1 cellular context compared by ENCODE assay signal in genomic region chr2:74513605-74514367, GRCh38.
TF ChIP-seq lines count a peak whose summit lies in the region.

No MANE protein-coding gene starts in this region.

TF ChIP-seq in IMR-90, 13 proteins besides CTCF, POLR2A, EP300 and RAD21 (continued from another document):
- TF ChIP-seq ELK1 (IDR thresholded peaks at IDR 0.05; ENCODE audit: borderline replicate concordance, low read depth, low read length) (no peak), RFX5 (IDR thresholded peaks at IDR 0.05; ENCODE audit: low read depth, low read length) (no peak), CHD1 (IDR thresholded peaks at IDR 0.05; ENCODE audit: low read depth, low read length) (no peak), FOS (IDR thresholded peaks at IDR 0.05; ENCODE audit: low read depth, low read length) (no peak), MXI1 (IDR thresholded peaks at IDR 0.05; ENCODE audit: borderline replicate concordance, low read depth, low read length) (no peak), SMC3 (IDR thresholded peaks at IDR 0.05; ENCODE audit: low read depth, low read length) (no peak), CEBPB (IDR thresholded peaks at IDR 0.05; ENCODE audit: low read depth, low read length) (no peak), BHLHE40 (IDR thresholded peaks at IDR 0.05; ENCODE audit: low read depth, low read length) (no peak), RCOR1 (IDR thresholded peaks at IDR 0.05; ENCODE audit: insufficient replicate concordance, low read length) (no peak)
- TF ChIP-seq, protein P1, sequence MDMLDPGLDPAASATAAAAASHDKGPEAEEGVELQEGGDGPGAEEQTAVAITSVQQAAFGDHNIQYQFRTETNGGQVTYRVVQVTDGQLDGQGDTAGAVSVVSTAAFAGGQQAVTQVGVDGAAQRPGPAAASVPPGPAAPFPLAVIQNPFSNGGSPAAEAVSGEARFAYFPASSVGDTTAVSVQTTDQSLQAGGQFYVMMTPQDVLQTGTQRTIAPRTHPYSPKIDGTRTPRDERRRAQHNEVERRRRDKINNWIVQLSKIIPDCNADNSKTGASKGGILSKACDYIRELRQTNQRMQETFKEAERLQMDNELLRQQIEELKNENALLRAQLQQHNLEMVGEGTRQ (IDR thresholded peaks at IDR 0.05; ENCODE audit: low read depth, low read length) = no peak
